ENCODE assay signal across 8 cellular contexts in the genomic region with DNA sequence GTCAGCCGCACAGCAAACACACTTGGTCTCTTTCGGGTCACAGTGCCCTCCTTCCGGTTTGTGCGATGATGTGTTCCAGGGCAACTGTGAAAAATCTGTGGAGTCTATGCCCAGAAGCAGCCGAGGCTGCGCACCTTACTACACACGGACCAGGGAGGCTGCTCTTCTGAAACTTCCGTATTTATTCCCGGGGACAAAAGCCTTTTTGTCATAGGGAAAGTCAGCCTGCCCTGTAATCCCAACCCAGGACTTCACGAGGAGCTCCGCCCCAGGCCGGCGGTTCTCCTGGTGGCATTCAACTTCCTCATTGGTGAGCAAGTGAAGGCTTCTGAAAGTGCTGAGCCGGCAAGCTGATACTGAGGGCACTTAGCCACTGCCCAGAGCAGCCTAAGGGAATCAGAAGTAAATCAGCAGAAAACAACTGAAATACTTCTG.
A peak's percentile ranks its signal among the peaks of the same experiment; 100 is the strongest.
DNase-seq lines count a peak whose midpoint lies in the region; ATAC-seq, FAIRE-seq and TF ChIP-seq lines count a peak whose summit lies in the region.

No MANE protein-coding gene starts in this region.

- no peak overlapping the region for H3K27ac Mint-ChIP-seq in activated naive CD8-positive, alpha-beta T cell treated with anti-CD3 and anti-CD28 coated beads, Interleukin-2, amount 10 ng/mL, durations not matched to agents 7 days and 5 days

- no peaks in the 10 kb centered on the region for H3K36me3 Mint-ChIP-seq in activated naive CD8-positive, alpha-beta T cell treated with anti-CD3 and anti-CD28 coated beads, Interleukin-2, amount 10 ng/mL, durations not matched to agents 7 days and 5 days

- H3K4me3 ChIP-seq in GM08714 (ENCODE audit: low read length) (peak overlapping the region; percentile 0; the same call in 1 of the 2 replicates), MG63 (peak overlapping the region; percentile 23), keratinocyte (ENCODE audit: control insufficient read depth in 2 of 3, extremely low read depth in 1 of 3, insufficient read depth in 2 of 3, low read depth in 1 of 3, low read length in 3 of 3) (peak overlapping the region; percentile 22 to 56 (median 48)), stomach (peak overlapping the region; percentile 31 to 48 (median 36))

- H3K4me1 Mint-ChIP-seq in activated naive CD8-positive, alpha-beta T cell treated with anti-CD3 and anti-CD28 coated beads, Interleukin-2, amount 10 ng/mL, durations not matched to agents 7 days and 5 days: peaks cover 5% of the 10 kb centered on the region

- H3K9me3 Mint-ChIP-seq in activated naive CD8-positive, alpha-beta T cell treated with anti-CD3 and anti-CD28 coated beads, Interleukin-2, amount 10 ng/mL, durations not matched to agents 7 days and 5 days: no peaks in the 10 kb centered on the region

- peak overlapping the region; percentile 67 for H3K27ac ChIP-seq in keratinocyte (ENCODE audit: control insufficient read depth, insufficient read depth, low read length)
- peak overlapping the region; percentile 61 to 88 (median 82) for H3K27ac ChIP-seq in stomach

- 13 to 30% (median 18%) methylated on average over 9 to 14 of the region's 14 CpGs for WGBS in stomach, 5 donors

- no peak for TF ChIP-seq POLR2A in stomach (IDR thresholded peaks at IDR 0.05)

- TF ChIP-seq CTCF in keratinocyte (optimal IDR thresholded peaks at IDR 0.05 in 1 of 3, IDR thresholded peaks at IDR 0.05 in 1 of 3, conservative IDR thresholded peaks at IDR 0.05 in 1 of 3; ENCODE audit: extremely low read depth in 1 of 3, insufficient read depth in 2 of 3, low read length in 3 of 3) (no peak), stomach (IDR thresholded peaks at IDR 0.05) (no peak), GM10248 (IDR thresholded peaks at IDR 0.05; ENCODE audit: control extremely low read depth, extremely low read depth, low read depth, missing control alignments) (no peak)

- CTCF ChIA-PET in GM10248 (lab: Yijun Ruan, JAX): interaction anchor here (1.6 kb wide), 1 partner anchor 19 kb away, joined by 4 read pairs; no protein-coding TSS in a partner anchor

- no peak for ATAC-seq in activated naive CD8-positive, alpha-beta T cell treated with anti-CD3 and anti-CD28 coated beads, Interleukin-2, amount 10 ng/mL, durations not matched to agents 7 days and 5 days (ENCODE audit: low read depth)

- H3K9me1 ChIP-seq in keratinocyte (ENCODE audit: control insufficient read depth, extremely low read depth, insufficient read depth, low read length): no peaks in the 10 kb centered on the region

- H4K20me1 ChIP-seq in keratinocyte (ENCODE audit: control insufficient read depth, extremely low read depth, insufficient read depth, low read length): no peaks in the 10 kb centered on the region

- peak overlapping the region; percentile 53 for H3K9ac ChIP-seq in keratinocyte (ENCODE audit: control insufficient read depth, extremely low read depth, insufficient read depth, low read length)

- no peaks in the 10 kb centered on the region for H3K27me3 ChIP-seq in MG63
- no peaks in the 10 kb centered on the region for H3K27me3 ChIP-seq in keratinocyte (ENCODE audit: control insufficient read depth, extremely low read depth, insufficient read depth, low read length)
- H3K27me3 ChIP-seq in stomach: no peaks in the 10 kb centered on the region

- intact Hi-C loops in stomach (cut with DNase I; ENCODE audit: low total_unique reads): no loop called here

- DNase-seq in MG63: peak; percentile 58
- DNase-seq in activated naive CD8-positive, alpha-beta T cell treated with anti-CD3 and anti-CD28 coated beads, Interleukin-2, amount 10 ng/mL, durations not matched to agents 7 days and 5 days: no peak
- no peak for DNase-seq in keratinocyte (ENCODE audit: low read depth, low spot score)
- peak; percentile 87 for DNase-seq in stomach
- DNase-seq in GM10248 (ENCODE audit: extremely low spot score): no peak
- DNase-seq in activated CD8-positive, alpha-beta memory T cell treated with anti-CD3 and anti-CD28 coated beads, Interleukin-2, amount 50 U/mL, for 4 hours: no peak
- no peak for DNase-seq in stimulated activated CD4-positive, alpha-beta T cell treated with anti-CD3 and anti-CD28 coated beads, Interleukin-4, amount 100 ng/mL, for 1 hour

- no peaks in the 10 kb centered on the region for H3K36me3 ChIP-seq in MG63
- peaks cover 0 to 2% of the 10 kb centered on the region in 2 experiments for H3K36me3 ChIP-seq in keratinocyte (ENCODE audit: control insufficient read depth in 2 of 2, extremely low read depth in 1 of 2, insufficient read depth in 2 of 2, low read length in 2 of 2)
- no peaks in the 10 kb centered on the region for H3K36me3 ChIP-seq in stomach

- H3K27me3 Mint-ChIP-seq in activated naive CD8-positive, alpha-beta T cell treated with anti-CD3 and anti-CD28 coated beads, Interleukin-2, amount 10 ng/mL, durations not matched to agents 7 days and 5 days: peaks cover 4% of the 10 kb centered on the region

- H3K4me2 ChIP-seq in keratinocyte (ENCODE audit: control insufficient read depth, extremely low read depth, insufficient read depth, low read depth, low read length): peak overlapping the region; percentile 68

- peak overlapping the region; percentile 97 for H2AFZ ChIP-seq in keratinocyte (ENCODE audit: control insufficient read depth, low read length)

- POLR2A ChIA-PET in activated naive CD8-positive, alpha-beta T cell treated with anti-CD3 and anti-CD28 coated beads, Interleukin-2, amount 10 ng/mL, durations not matched to agents 7 days and 5 days (lab: Charles Lee): no interaction called here
- POLR2A ChIA-PET in GM10248 (lab: Yijun Ruan, JAX): no interaction called here

- dilution Hi-C loops in keratinocyte (cut with MboI; ENCODE audit: extremely low pct_ligation_motif_present, low sequenced_read_pairs): no loop called here

- H3K9me3 ChIP-seq in MG63 (no peaks in the 10 kb centered on the region), keratinocyte (ENCODE audit: control insufficient read depth, low read depth, low read length) (no peaks in the 10 kb centered on the region), stomach (no peaks in the 10 kb centered on the region)

- peak overlapping the region; percentile 43 for H3K4me3 Mint-ChIP-seq in activated naive CD8-positive, alpha-beta T cell treated with anti-CD3 and anti-CD28 coated beads, Interleukin-2, amount 10 ng/mL, durations not matched to agents 7 days and 5 days

- peak; percentile 52 for FAIRE-seq in keratinocyte (lab: Jason Lieb, UNC)

- H3K79me2 ChIP-seq in keratinocyte (ENCODE audit: control insufficient read depth, insufficient read depth, low read length): no peaks in the 10 kb centered on the region

- peaks cover 22% of the 10 kb centered on the region for H3K4me1 ChIP-seq in keratinocyte (ENCODE audit: control insufficient read depth, extremely low read depth, insufficient read depth, low read length)
- peaks cover 0 to 53% (median 38%) of the 10 kb centered on the region in 4 donors for H3K4me1 ChIP-seq in stomach

- TF ChIP-seq EP300 in stomach (IDR thresholded peaks at IDR 0.05): no peak

Comparison
In these comparisons a context has a peak if more than half of its experiments do, and no peak if none do; other contexts are left out.
1. DNase-seq: peak in MG63 (single experiment) and stomach (single experiment); none in activated naive CD8-positive, alpha-beta T cell treated with anti-CD3 and anti-CD28 coated beads, Interleukin-2, amount 10 ng/mL, durations not matched to agents 7 days and 5 days (single experiment), keratinocyte (single experiment), GM10248 (single experiment), activated CD8-positive, alpha-beta memory T cell treated with anti-CD3 and anti-CD28 coated beads, Interleukin-2, amount 50 U/mL, for 4 hours (single experiment) and stimulated activated CD4-positive, alpha-beta T cell treated with anti-CD3 and anti-CD28 coated beads, Interleukin-4, amount 100 ng/mL, for 1 hour (single experiment).
2. Peak in every context shown above with its lines, with median percentiles within 50 percentile points of each other: H3K4me3 ChIP-seq.